Comparison of ENCODE assay signal across 14 cellular contexts in the genomic region with DNA sequence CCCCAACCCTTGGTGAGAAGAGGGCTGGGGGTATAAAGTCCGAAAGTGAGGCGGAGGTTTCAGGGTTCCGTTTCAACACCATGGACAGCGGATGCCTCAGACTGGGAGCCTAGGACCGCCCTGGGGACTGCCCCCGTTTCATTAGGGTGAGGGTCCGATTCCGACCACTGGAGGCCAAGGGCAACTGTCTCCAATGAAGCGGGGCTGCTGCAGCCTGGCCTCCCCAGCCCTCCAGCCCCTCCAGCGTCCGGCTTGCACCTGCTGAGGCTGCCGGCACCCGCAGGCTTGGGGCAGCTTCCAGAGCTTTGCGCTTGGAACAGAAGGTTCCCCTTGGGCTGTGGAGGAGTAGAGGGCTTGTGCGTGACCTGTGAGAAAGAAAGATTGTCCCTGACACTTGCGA. TPM values are rescaled to one million over a fixed set of nuclear protein-coding genes. Genes with fewer than 3 reads are reported as not detected.
DNase-seq lines count a peak whose midpoint lies in the region; ATAC-seq and TF ChIP-seq lines count a peak whose summit lies in the region.
"Had no signal": no experiment of that assay in that cellular context is flagged by ENCODE, and none has a peak within 500 bp of the region (broad histone marks: within the 10 kb centered on the region; RNA-seq: fewer than 3 reads in every experiment).

No MANE protein-coding gene starts in this region.

- H3K4me3 ChIP-seq in GM23248 (no peak overlapping the region), NB4 (ENCODE audit: low read depth, low read length) (no peak overlapping the region)
- H3K4me3 ChIP-seq: body of pancreas had no signal

- H3K4me1 Mint-ChIP-seq in central memory CD8-positive, alpha-beta T cell: peaks cover 18% of the 10 kb centered on the region
- H3K4me1 Mint-ChIP-seq in nephron: peaks cover 5% of the 10 kb centered on the region

- no peaks in the 10 kb centered on the region for H3K9me3 ChIP-seq in GM23248 (ENCODE audit: low read depth)
- H3K9me3 ChIP-seq: body of pancreas had no signal

- H3K9me3 Mint-ChIP-seq in central memory CD8-positive, alpha-beta T cell: no peaks in the 10 kb centered on the region
- no peaks in the 10 kb centered on the region for H3K9me3 Mint-ChIP-seq in nephron

- 10 to 19% methylated on average over 10 to 16 of the region's 16 CpGs for WGBS in GM23248 (ENCODE audit: low coverage in 1 of 2, low lambda C conversion rate in 2 of 2, missing lambda C conversion rate in 2 of 2), 2 experiments

- DNase-seq in GM23248 (peak; percentile 32), NB4 (ENCODE audit: low read depth) (peak; percentile 43), NCI-H187 treated with DMSO at 0.1 percent for 48 hours (lab: John Stamatoyannopoulos, UW) (no peak), epidermal melanocyte (ENCODE audit: insufficient read length, low spot score) (no peak), CD1c-positive myeloid dendritic cell (ENCODE audit: extremely low spot score) (no peak)
- no peak for DNase-seq in central memory CD8-positive, alpha-beta T cell (ENCODE audit: low spot score in 2 of 2)
- DNase-seq: activated CD8-positive, alpha-beta memory T cell treated with anti-CD3 and anti-CD28 coated beads, Interleukin-2, amount 50 U/mL, for 48 hours; body of pancreas; Calu3; MV-4-11; NCI-H345; PC-3 had no signal

- TF ChIP-seq CTCF in NB4 (IDR thresholded peaks at IDR 0.05; ENCODE audit: low read depth, low read length) (no peak), nephron (IDR thresholded peaks at IDR 0.05; ENCODE audit: unreplicated experiment in 3 of 3) (no peak)

- no peaks in the 10 kb centered on the region for H3K9me2 ChIP-seq in GM23248 (ENCODE audit: insufficient read depth)

- no peaks in the 10 kb centered on the region for H3K79me2 ChIP-seq in GM23248 (ENCODE audit: insufficient read depth)

- peak overlapping the region; percentile 43 for H3K4me3 Mint-ChIP-seq in central memory CD8-positive, alpha-beta T cell
- peak overlapping the region; percentile 25 to 53 (median 35) for H3K4me3 Mint-ChIP-seq in nephron

- H2AFZ ChIP-seq in GM23248: no peak overlapping the region

- H3K36me3 Mint-ChIP-seq in central memory CD8-positive, alpha-beta T cell (ENCODE audit: insufficient read depth): no peaks in the 10 kb centered on the region
- H3K36me3 Mint-ChIP-seq in nephron (ENCODE audit: low read depth): no peaks in the 10 kb centered on the region

- no peak for ATAC-seq in central memory CD8-positive, alpha-beta T cell (replicated peaks; ENCODE audit: extremely low read depth, poor library complexity, severe bottlenecking)
- ATAC-seq: body of pancreas had no signal

- H3K9ac ChIP-seq in GM23248: no peak overlapping the region

- TF ChIP-seq POLR2A in NB4 (IDR thresholded peaks at IDR 0.05; ENCODE audit: extremely low read depth, insufficient read length): no peak

- H3K36me3 ChIP-seq in GM23248 (ENCODE audit: low read depth): no peaks in the 10 kb centered on the region

- in situ Hi-C loops in GM23248 (cut with MboI): no loop called here

- H3K4me2 ChIP-seq in GM23248 (ENCODE audit: unreplicated experiment): no peak overlapping the region

- H3K27me3 Mint-ChIP-seq in central memory CD8-positive, alpha-beta T cell: peaks cover 57% of the 10 kb centered on the region
- peaks cover 83% of the 10 kb centered on the region for H3K27me3 Mint-ChIP-seq in nephron (ENCODE audit: low read depth)

- no peak overlapping the region for H3K27ac ChIP-seq in GM23248
- H3K27ac ChIP-seq: body of pancreas had no signal

- no peaks in the 10 kb centered on the region for H3F3A ChIP-seq in GM23248 (ENCODE audit: insufficient read depth)

- H4K20me1 ChIP-seq in GM23248 (ENCODE audit: insufficient read depth): no peaks in the 10 kb centered on the region

- peaks cover 65% of the 10 kb centered on the region for H3K27me3 ChIP-seq in GM23248 (replicated peaks; ENCODE audit: insufficient read depth)

- no peaks in the 10 kb centered on the region for H3K4me1 ChIP-seq in GM23248 (ENCODE audit: insufficient read depth)

- H3K27ac Mint-ChIP-seq in central memory CD8-positive, alpha-beta T cell (ENCODE audit: low read depth): no peak overlapping the region
- no peak overlapping the region for H3K27ac Mint-ChIP-seq in nephron

RNA-seq across cellular contexts. Expression of a gene that starts 39.9 kb away (rescaled TPM):
- total RNA-seq in GM23248 (2014; rRNA removed; shearing (Covaris generic)): 20.4 and 22.5 TPM in 2 replicates
- polyA plus RNA-seq in GM23248 (2016; fragmentation: Nextera tagmentation; extraction: Ambion mirVana): 16.7 and 26.0 TPM in 2 replicates

RNA-seq across cellular contexts. Expression of a gene that starts 59.7 kb away (rescaled TPM):
- not detected in 2 replicates for total RNA-seq in GM23248 (2014; rRNA removed; shearing (Covaris generic))
- not detected in 2 replicates for polyA plus RNA-seq in GM23248 (2016; fragmentation: Nextera tagmentation; extraction: Ambion mirVana)
- total RNA-seq: body of pancreas, PC-3, temporal lobe had no signal

Comparison
In these comparisons a context has a peak if more than half of its experiments do, and no peak if none do; other contexts are left out.
1. DNase-seq: peak in GM23248 (single experiment) and NB4 (single experiment); none in central memory CD8-positive, alpha-beta T cell (0 of 2), NCI-H187 treated with DMSO at 0.1 percent for 48 hours (single experiment), epidermal melanocyte (single experiment) and CD1c-positive myeloid dendritic cell (single experiment).